In genomic region chr1:201299968-201300367, GRCh38 we compare ENCODE assay signal across 14 cellular contexts. TPM values are rescaled to one million over a fixed set of nuclear protein-coding genes. Genes with fewer than 3 reads are reported as not detected.
A peak's percentile ranks its signal among the peaks of the same experiment; 100 is the strongest.
DNase-seq lines count a peak whose midpoint lies in the region; ATAC-seq and TF ChIP-seq lines count a peak whose summit lies in the region.
"Had no signal": no experiment of that assay in that cellular context is flagged by ENCODE, and none has a peak within 500 bp of the region (broad histone marks: within the 10 kb centered on the region; RNA-seq: fewer than 3 reads in every experiment).

No MANE protein-coding gene starts in this region.

- no peak overlapping the region for H3K27ac ChIP-seq in osteoblast (ENCODE audit: low read depth, low read length)
- no peak overlapping the region for H3K27ac ChIP-seq in mesenchymal stem cell (ENCODE audit: low read length, poor library complexity, severe bottlenecking)
- H3K27ac ChIP-seq: ovary had no signal

- no peaks in the 10 kb centered on the region for H3K79me2 ChIP-seq in osteoblast (ENCODE audit: insufficient read depth, low read length)

- H3K36me3 ChIP-seq in osteoblast (ENCODE audit: insufficient read depth, low read length) = no peaks in the 10 kb centered on the region
- no peaks in the 10 kb centered on the region for H3K36me3 ChIP-seq in mesenchymal stem cell (ENCODE audit: control insufficient read depth in 1 of 2, insufficient read depth in 2 of 2, low read depth in 1 of 2, low read length in 2 of 2)
- H3K36me3 ChIP-seq: ovary had no signal

- no peak overlapping the region for H3K4me3 ChIP-seq in osteoblast (ENCODE audit: insufficient read depth, low read length)
- no peak overlapping the region for H3K4me3 ChIP-seq in mesenchymal stem cell (ENCODE audit: insufficient read depth in 1 of 2, low read depth in 1 of 2, low read length in 2 of 2)
- H3K4me3 ChIP-seq: ovary had no signal

- no peak overlapping the region for H3K23ac ChIP-seq in mesenchymal stem cell (ENCODE audit: low read length in 2 of 2)

- no peak overlapping the region for H2AK5ac ChIP-seq in mesenchymal stem cell (ENCODE audit: low read length, severe bottlenecking)

- no peak for TF ChIP-seq CTCF in osteoblast (IDR thresholded peaks at IDR 0.05; ENCODE audit: extremely low read depth, low read depth, low read length)

- ATAC-seq in esophagus mucosa (peak; percentile 73), GM18868 (IDR thresholded peaks at IDR 0.05; ENCODE audit: unreplicated experiment) (no peak)

- no peaks in the 10 kb centered on the region for H3K79me1 ChIP-seq in mesenchymal stem cell (replicated peaks; ENCODE audit: low read length, poor library complexity, severe bottlenecking)

- no peak overlapping the region for H2BK12ac ChIP-seq in mesenchymal stem cell (ENCODE audit: low read length in 2 of 2)

- no peak overlapping the region for H3K9ac ChIP-seq in mesenchymal stem cell (ENCODE audit: low read length)

- H3K4me2 ChIP-seq in osteoblast (ENCODE audit: insufficient read depth, low read length) (no peak overlapping the region), mesenchymal stem cell (ENCODE audit: low read length, poor library complexity, severe bottlenecking) (no peak overlapping the region)

- no peak overlapping the region for H2BK120ac ChIP-seq in mesenchymal stem cell (ENCODE audit: low read depth, low read length)

- H3K9me3 ChIP-seq in osteoblast (ENCODE audit: low read depth, low read length) = no peaks in the 10 kb centered on the region
- H3K9me3 ChIP-seq in mesenchymal stem cell (ENCODE audit: control insufficient read depth, low read length) = no peaks in the 10 kb centered on the region
- H3K9me3 ChIP-seq: ovary had no signal

- H3K14ac ChIP-seq in mesenchymal stem cell (ENCODE audit: low read length in 2 of 2) = no peak overlapping the region

- DNase-seq in Daoy (ENCODE audit: low read depth) (peak; percentile 83), NCI-H446 treated with DMSO at 0.1 percent for 48 hours (lab: John Stamatoyannopoulos, UW) (peak; percentile 64), osteoblast (ENCODE audit: insufficient read length, low spot score, missing footprints) (peak; percentile 95), amniotic stem cell (lab: John Stamatoyannopoulos, UW) (no peak), mesenchymal stem cell (no peak)
- DNase-seq in stimulated activated CD4-positive, alpha-beta T cell treated with anti-CD3 and anti-CD28 coated beads, Interleukin-4, amount 100 ng/mL, for 1 hour = no peak
- DNase-seq: CD8-positive, alpha-beta memory T cell; hippocampal formation; ovary; stimulated activated CD4-positive, alpha-beta T cell treated with anti-CD3 and anti-CD28 coated beads, Interleukin-2, amount 100 ng/mL, for 48 hours; stimulated activated naive CD4-positive, alpha-beta T cell had no signal

- H2AFZ ChIP-seq in osteoblast (ENCODE audit: low read length) = no peak overlapping the region
- no peak overlapping the region for H2AFZ ChIP-seq in mesenchymal stem cell (ENCODE audit: low read depth, low read length)

- no peak overlapping the region for H4K91ac ChIP-seq in mesenchymal stem cell (ENCODE audit: low read length)

- no peaks in the 10 kb centered on the region for H4K20me1 ChIP-seq in osteoblast (ENCODE audit: insufficient read depth, low read length)

- no peak overlapping the region for H2BK15ac ChIP-seq in mesenchymal stem cell (ENCODE audit: low read depth, poor library complexity, severe bottlenecking)

- H3K4me1 ChIP-seq in osteoblast (ENCODE audit: insufficient read depth, low read length) (peaks cover 20% of the 10 kb centered on the region), mesenchymal stem cell (ENCODE audit: control insufficient read depth, insufficient read depth, low read depth, low read length) (peaks cover 2% of the 10 kb centered on the region)

- no peak overlapping the region for H3K18ac ChIP-seq in mesenchymal stem cell (ENCODE audit: low read depth in 1 of 2, low read length in 2 of 2)

- WGBS in mesenchymal stem cell = 75% methylated on average over 6 of the region's 6 CpGs

- H4K8ac ChIP-seq in mesenchymal stem cell (ENCODE audit: low read length) = no peak overlapping the region

- H2BK5ac ChIP-seq in mesenchymal stem cell (ENCODE audit: low read depth, low read length, poor library complexity, severe bottlenecking) = no peak overlapping the region

- H3K27me3 ChIP-seq in osteoblast (ENCODE audit: insufficient read depth, low read length) (peaks cover 5% of the 10 kb centered on the region), mesenchymal stem cell (ENCODE audit: control insufficient read depth in 1 of 2, insufficient read depth in 1 of 2, low read length in 2 of 2) (peaks cover 14 to 33% of the 10 kb centered on the region in 2 experiments)
- H3K27me3 ChIP-seq: ovary had no signal

- H3K4ac ChIP-seq in mesenchymal stem cell (ENCODE audit: low read depth in 1 of 2, low read length in 2 of 2) = no peak overlapping the region

RNA-seq across cellular contexts. Expression of gene PKP1, which starts 16.7 kb away (rescaled TPM):
- total RNA-seq in Daoy (2014; rRNA removed; shearing (Covaris generic)) = 0.18 and 0.34 TPM in 2 replicates
- total RNA-seq in esophagus mucosa (608 TPM), osteoblast (under 0.01 TPM in 2 replicates)
- polyA plus RNA-seq in mesenchymal stem cell (2013, experiment 1 of 2) = not detected
- not detected for polyA plus RNA-seq in mesenchymal stem cell (2013, experiment 2 of 2)
- total RNA-seq: activated CD8-positive, alpha-beta memory T cell treated with anti-CD3 and anti-CD28 coated beads for 36 hours; CD8-positive, alpha-beta memory T cell had no signal
- polyA plus RNA-seq: CD8-positive, alpha-beta memory T cell had no signal

Comparison
In these comparisons a context has a peak if more than half of its experiments do, and no peak if none do; other contexts are left out.
1. DNase-seq: peak in Daoy (single experiment), NCI-H446 treated with DMSO at 0.1 percent for 48 hours (single experiment) and osteoblast (single experiment); none in amniotic stem cell (single experiment), stimulated activated CD4-positive, alpha-beta T cell treated with anti-CD3 and anti-CD28 coated beads, Interleukin-4, amount 100 ng/mL, for 1 hour (single experiment) and mesenchymal stem cell (single experiment).
2. RNA of gene PKP1, which starts 16.7 kb away (total RNA-seq): 608 TPM in esophagus mucosa (single experiment); 0.18 to 0.34 TPM in Daoy and under 0.01 TPM in osteoblast; every median in the first group is over 100 times any median in the second.